1 cellular context compared by ENCODE assay signal in the genomic region with DNA sequence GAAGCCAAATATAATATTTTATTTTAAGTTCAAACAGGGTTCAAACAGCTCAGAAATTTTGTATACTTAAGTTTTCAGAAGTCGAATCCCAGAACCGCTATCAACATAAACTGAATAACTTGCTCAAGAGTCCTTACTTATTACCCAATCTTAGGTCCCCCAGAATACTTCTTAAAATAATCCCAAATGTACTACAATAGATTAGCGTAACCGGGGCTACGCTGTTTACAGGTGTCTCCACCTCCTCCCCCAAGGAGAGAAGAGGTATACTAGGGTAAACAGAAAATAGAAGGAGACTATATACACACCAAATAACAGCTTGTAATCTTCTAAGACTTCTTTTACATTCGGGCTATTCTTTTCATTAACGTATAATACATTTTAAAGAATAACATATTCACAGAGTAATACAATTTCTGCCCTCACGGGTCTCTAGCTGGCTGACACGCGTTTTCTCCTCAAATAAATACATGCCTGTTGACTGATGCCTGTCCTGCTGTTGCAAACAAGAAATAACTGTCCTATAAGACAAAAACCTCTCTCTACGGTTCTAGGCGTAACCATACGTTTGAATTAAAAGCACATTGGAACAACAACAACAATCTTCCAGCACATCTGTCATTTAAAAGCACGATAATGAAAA.
TF ChIP-seq lines count a peak whose summit lies in the region.

No MANE protein-coding gene starts in this region.

TF ChIP-seq in WTC11, 78 proteins besides CTCF, POLR2A, EP300 and RAD21 (continued from another document):
- TF ChIP-seq, protein P1, sequence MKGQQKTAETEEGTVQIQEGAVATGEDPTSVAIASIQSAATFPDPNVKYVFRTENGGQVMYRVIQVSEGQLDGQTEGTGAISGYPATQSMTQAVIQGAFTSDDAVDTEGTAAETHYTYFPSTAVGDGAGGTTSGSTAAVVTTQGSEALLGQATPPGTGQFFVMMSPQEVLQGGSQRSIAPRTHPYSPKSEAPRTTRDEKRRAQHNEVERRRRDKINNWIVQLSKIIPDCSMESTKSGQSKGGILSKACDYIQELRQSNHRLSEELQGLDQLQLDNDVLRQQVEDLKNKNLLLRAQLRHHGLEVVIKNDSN (CRISPR knock-in tag; IDR thresholded peaks at IDR 0.05), result no peak
- TF ChIP-seq, protein P2, sequence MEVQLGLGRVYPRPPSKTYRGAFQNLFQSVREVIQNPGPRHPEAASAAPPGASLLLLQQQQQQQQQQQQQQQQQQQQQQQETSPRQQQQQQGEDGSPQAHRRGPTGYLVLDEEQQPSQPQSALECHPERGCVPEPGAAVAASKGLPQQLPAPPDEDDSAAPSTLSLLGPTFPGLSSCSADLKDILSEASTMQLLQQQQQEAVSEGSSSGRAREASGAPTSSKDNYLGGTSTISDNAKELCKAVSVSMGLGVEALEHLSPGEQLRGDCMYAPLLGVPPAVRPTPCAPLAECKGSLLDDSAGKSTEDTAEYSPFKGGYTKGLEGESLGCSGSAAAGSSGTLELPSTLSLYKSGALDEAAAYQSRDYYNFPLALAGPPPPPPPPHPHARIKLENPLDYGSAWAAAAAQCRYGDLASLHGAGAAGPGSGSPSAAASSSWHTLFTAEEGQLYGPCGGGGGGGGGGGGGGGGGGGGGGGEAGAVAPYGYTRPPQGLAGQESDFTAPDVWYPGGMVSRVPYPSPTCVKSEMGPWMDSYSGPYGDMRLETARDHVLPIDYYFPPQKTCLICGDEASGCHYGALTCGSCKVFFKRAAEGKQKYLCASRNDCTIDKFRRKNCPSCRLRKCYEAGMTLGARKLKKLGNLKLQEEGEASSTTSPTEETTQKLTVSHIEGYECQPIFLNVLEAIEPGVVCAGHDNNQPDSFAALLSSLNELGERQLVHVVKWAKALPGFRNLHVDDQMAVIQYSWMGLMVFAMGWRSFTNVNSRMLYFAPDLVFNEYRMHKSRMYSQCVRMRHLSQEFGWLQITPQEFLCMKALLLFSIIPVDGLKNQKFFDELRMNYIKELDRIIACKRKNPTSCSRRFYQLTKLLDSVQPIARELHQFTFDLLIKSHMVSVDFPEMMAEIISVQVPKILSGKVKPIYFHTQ (CRISPR knock-in tag; IDR thresholded peaks at IDR 0.05), result no peak
- TF ChIP-seq ZNF317 (CRISPR knock-in tag; IDR thresholded peaks at IDR 0.05; ENCODE audit: borderline replicate concordance, low read depth), result no peak
- no peak for TF ChIP-seq GTF2I (CRISPR knock-in tag; conservative IDR thresholded peaks at IDR 0.05)
- TF ChIP-seq TEAD4 (CRISPR knock-in tag; IDR thresholded peaks at IDR 0.05), result no peak
- TF ChIP-seq KAT7 (CRISPR knock-in tag; IDR thresholded peaks at IDR 0.05; ENCODE audit: borderline replicate concordance), result no peak
